Comparison of ENCODE assay signal across 8 cellular contexts in genomic region chrX:75156537-75156945, GRCh38. TPM values are rescaled to one million over a fixed set of nuclear protein-coding genes. Genes with fewer than 3 reads are reported as not detected.
A peak's percentile ranks its signal among the peaks of the same experiment; 100 is the strongest.
DNase-seq lines count a peak whose midpoint lies in the region; ATAC-seq and TF ChIP-seq lines count a peak whose summit lies in the region.

No MANE protein-coding gene starts in this region.

- no peak for ATAC-seq in GM19324 (IDR thresholded peaks at IDR 0.05; ENCODE audit: low FRiP score, unreplicated experiment)

- H3K27ac Mint-ChIP-seq in osteocyte (ENCODE audit: unreplicated experiment): peak overlapping the region; percentile 94

- peaks cover 12% of the 10 kb centered on the region for H3K9me3 Mint-ChIP-seq in osteocyte (ENCODE audit: unreplicated experiment)

- no peaks in the 10 kb centered on the region for H3K36me3 Mint-ChIP-seq in osteocyte (ENCODE audit: unreplicated experiment)

- H3K4me1 Mint-ChIP-seq in osteocyte (ENCODE audit: unreplicated experiment): peaks cover 5% of the 10 kb centered on the region

- peak overlapping the region; percentile 85 for H3K4me3 Mint-ChIP-seq in osteocyte (ENCODE audit: unreplicated experiment)

- H3K4me1 ChIP-seq in HEK293 (ENCODE audit: control insufficient read depth, insufficient read depth, low read length): peaks cover 2% of the 10 kb centered on the region; the same call in 1 of the 2 replicates

- H3K27me3 Mint-ChIP-seq in osteocyte (ENCODE audit: unreplicated experiment): peaks cover 3% of the 10 kb centered on the region

- TF ChIP-seq CTCF in HEK293 (tag by site-specific recombination; IDR thresholded peaks at IDR 0.05) (no peak), VCaP (conservative IDR thresholded peaks at IDR 0.05) (no peak), fibroblast of the aortic adventitia (IDR thresholded peaks at IDR 0.05; ENCODE audit: insufficient read depth, low read length) (no peak), osteocyte (IDR thresholded peaks at IDR 0.05) (no peak)

- no peaks in the 10 kb centered on the region for H3K9me3 ChIP-seq in HEK293 (ENCODE audit: control insufficient read depth, insufficient read depth, low read depth, low read length)

- POLR2A ChIA-PET in HEK293 (lab: Yijun Ruan, JAX): no interaction called here

- CTCF ChIA-PET in HEK293 (lab: Yijun Ruan, JAX): interaction anchor here (0.6 kb wide), 1 partner anchor 542 kb away, joined by 3 read pairs; no protein-coding TSS in a partner anchor

- in situ Hi-C loops in Caki2 (cut with HindIII; ENCODE audit: low pct_unique_long_range_greater_than_20kb, low sequenced_read_pairs): no loop called here

- H3K4me3 ChIP-seq in HEK293 (ENCODE audit: low read depth, low read length) (peak overlapping the region; percentile 35), fibroblast of the aortic adventitia (ENCODE audit: low read depth, low read length) (peak overlapping the region; percentile 77)

- peak overlapping the region; percentile 88 for H3K27ac ChIP-seq in HEK293 (ENCODE audit: extremely low read depth, low read depth, low read length)
- H3K27ac ChIP-seq in VCaP: peak overlapping the region; percentile 88

- DNase-seq in Caki2 (ENCODE audit: low read depth) (peak; percentile 21), fibroblast of the aortic adventitia (ENCODE audit: low read depth) (peak; percentile 52), osteocyte (ENCODE audit: extremely low spot score, unreplicated experiment) (no peak), SKM-1 (lab: John Stamatoyannopoulos, UW; ENCODE audit: unreplicated experiment) (no peak)
- no peak for DNase-seq in stimulated activated CD4-positive, alpha-beta T cell treated with anti-CD3 and anti-CD28 coated beads, Interleukin-4, amount 100 ng/mL, for 4 hours

- no peaks in the 10 kb centered on the region for H3K36me3 ChIP-seq in HEK293 (ENCODE audit: control insufficient read depth in 2 of 2, insufficient read depth in 1 of 2, low read length in 2 of 2)

TF ChIP-seq in HEK293, 187 proteins besides CTCF, POLR2A, EP300 and RAD21:
- peak; percentile 22; the same call in 1 of the 2 replicates for TF ChIP-seq ZNF24 (tag by site-specific recombination; IDR thresholded peaks at IDR 0.05)
- TF ChIP-seq ZNF121 (tag by site-specific recombination; IDR thresholded peaks at IDR 0.05): no peak
- TF ChIP-seq ZNF513 (tag by site-specific recombination; IDR thresholded peaks at IDR 0.05): no peak
- TF ChIP-seq KLF8 (tag by site-specific recombination; IDR thresholded peaks at IDR 0.05): 0 out of 2 replicates have a peak, but pooled peaks have one; percentile 2
- no peak for TF ChIP-seq ZNF48 (tag by site-specific recombination; IDR thresholded peaks at IDR 0.05)
- TF ChIP-seq REST (tag by site-specific recombination; IDR thresholded peaks at IDR 0.05): no peak
- TF ChIP-seq, protein P1, sequence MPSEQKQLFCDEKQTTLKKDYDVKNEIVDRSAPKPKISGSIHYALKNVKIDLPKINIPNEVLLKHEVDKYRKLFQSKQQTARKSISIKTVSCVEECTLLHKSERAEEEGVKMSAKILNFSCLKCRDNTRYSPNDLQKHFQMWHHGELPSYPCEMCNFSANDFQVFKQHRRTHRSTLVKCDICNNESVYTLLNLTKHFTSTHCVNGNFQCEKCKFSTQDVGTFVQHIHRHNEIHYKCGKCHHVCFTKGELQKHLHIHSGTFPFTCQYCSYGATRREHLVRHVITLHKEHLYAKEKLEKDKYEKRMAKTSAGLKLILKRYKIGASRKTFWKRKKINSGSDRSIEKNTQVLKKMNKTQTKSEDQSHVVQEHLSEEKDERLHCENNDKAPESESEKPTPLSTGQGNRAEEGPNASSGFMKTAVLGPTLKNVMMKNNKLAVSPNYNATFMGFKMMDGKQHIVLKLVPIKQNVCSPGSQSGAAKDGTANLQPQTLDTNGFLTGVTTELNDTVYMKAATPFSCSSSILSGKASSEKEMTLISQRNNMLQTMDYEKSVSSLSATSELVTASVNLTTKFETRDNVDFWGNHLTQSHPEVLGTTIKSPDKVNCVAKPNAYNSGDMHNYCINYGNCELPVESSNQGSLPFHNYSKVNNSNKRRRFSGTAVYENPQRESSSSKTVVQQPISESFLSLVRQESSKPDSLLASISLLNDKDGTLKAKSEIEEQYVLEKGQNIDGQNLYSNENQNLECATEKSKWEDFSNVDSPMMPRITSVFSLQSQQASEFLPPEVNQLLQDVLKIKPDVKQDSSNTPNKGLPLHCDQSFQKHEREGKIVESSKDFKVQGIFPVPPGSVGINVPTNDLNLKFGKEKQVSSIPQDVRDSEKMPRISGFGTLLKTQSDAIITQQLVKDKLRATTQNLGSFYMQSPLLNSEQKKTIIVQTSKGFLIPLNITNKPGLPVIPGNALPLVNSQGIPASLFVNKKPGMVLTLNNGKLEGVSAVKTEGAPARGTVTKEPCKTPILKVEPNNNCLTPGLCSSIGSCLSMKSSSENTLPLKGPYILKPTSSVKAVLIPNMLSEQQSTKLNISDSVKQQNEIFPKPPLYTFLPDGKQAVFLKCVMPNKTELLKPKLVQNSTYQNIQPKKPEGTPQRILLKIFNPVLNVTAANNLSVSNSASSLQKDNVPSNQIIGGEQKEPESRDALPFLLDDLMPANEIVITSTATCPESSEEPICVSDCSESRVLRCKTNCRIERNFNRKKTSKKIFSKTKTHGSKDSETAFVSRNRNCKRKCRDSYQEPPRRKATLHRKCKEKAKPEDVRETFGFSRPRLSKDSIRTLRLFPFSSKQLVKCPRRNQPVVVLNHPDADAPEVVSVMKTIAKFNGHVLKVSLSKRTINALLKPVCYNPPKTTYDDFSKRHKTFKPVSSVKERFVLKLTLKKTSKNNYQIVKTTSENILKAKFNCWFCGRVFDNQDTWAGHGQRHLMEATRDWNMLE (tag by site-specific recombination; conservative IDR thresholded peaks at IDR 0.05; ENCODE audit: low read depth): 0 out of 2 replicates have a peak, but pooled peaks have one; percentile 42
- TF ChIP-seq WT1 (tag by site-specific recombination; IDR thresholded peaks at IDR 0.05): 0 out of 2 replicates have a peak, but pooled peaks have one; percentile 18
- TF ChIP-seq GLI4 (tag by site-specific recombination; IDR thresholded peaks at IDR 0.05): no peak
- peak; percentile 54 for TF ChIP-seq ZBTB20 (tag by site-specific recombination; IDR thresholded peaks at IDR 0.05)

RNA-seq across cellular contexts. Expression of gene ABCB7, which starts 0.5 kb away (rescaled TPM):
- total RNA-seq in Caki2 (2014; rRNA removed; shearing (Covaris generic); ENCODE audit: low replicate concordance): 6.8 and 23.8 TPM in 2 replicates
- total RNA-seq in fibroblast of the aortic adventitia (ENCODE audit: low replicate concordance) (16.7 and 19.2 TPM in 2 replicates), osteocyte (18.7 and 18.9 TPM in 2 replicates)

Comparison
In these comparisons a context has a peak if more than half of its experiments do, and no peak if none do; other contexts are left out.
1. DNase-seq: peak in Caki2 (single experiment) and fibroblast of the aortic adventitia (single experiment); none in osteocyte (single experiment), stimulated activated CD4-positive, alpha-beta T cell treated with anti-CD3 and anti-CD28 coated beads, Interleukin-4, amount 100 ng/mL, for 4 hours (0 of 2) and SKM-1 (single experiment).